8 cellular contexts compared by ENCODE assay signal in the genomic region with DNA sequence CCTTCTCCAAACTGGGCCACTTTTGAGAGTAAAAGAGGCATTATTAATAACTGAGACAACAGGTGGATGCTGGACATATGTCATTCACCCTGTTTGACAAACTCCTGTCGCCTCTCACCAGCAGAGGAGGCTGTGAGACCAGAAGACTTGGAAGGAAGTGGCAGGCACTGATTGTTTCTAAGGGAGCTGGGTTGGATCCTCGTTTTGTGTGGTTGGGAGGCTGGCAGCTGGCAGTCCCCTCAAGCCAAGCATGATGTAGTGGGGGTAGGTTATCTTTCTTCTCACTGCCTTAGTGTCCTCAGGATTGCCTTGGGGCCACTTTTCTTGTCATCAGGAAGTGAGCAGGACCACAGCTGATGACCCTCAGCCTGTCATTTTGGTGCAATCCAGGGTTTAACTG.
DNase-seq lines count a peak whose midpoint lies in the region; ATAC-seq and TF ChIP-seq lines count a peak whose summit lies in the region.

No MANE protein-coding gene starts in this region.

- H3K4me3 ChIP-seq in retinal pigment epithelial cell (ENCODE audit: low read length) = no peak overlapping the region

- ATAC-seq in esophagus mucosa (peak; percentile 76), HG03095 (IDR thresholded peaks at IDR 0.05; ENCODE audit: unreplicated experiment) (no peak), GM19467 (IDR thresholded peaks at IDR 0.05; ENCODE audit: unreplicated experiment) (no peak)

- DNase-seq in NCI-H2196 (lab: John Stamatoyannopoulos, UW; ENCODE audit: unreplicated experiment) (peak; percentile 21), NCI-H2196 treated with DMSO at 0.1 percent for 48 hours (lab: John Stamatoyannopoulos, UW; ENCODE audit: unreplicated experiment) (no peak), NAMALWA (ENCODE audit: low spot score) (peak; percentile 9), retinal pigment epithelial cell (ENCODE audit: low read depth) (no peak), HEK293T (ENCODE audit: extremely low spot score) (no peak)

- CTCF ChIA-PET in HEK293T (lab: Yijun Ruan, JAX) = interaction anchor here (0.7 to 1.0 kb wide), 2 partner anchors 164 to 182 kb away, joined by 3 to 6 read pairs; no protein-coding TSS in a partner anchor

- POLR2A ChIA-PET in HEK293T (lab: Yijun Ruan, JAX) = no interaction called here

- TF ChIP-seq CTCF in retinal pigment epithelial cell (conservative IDR thresholded peaks at IDR 0.05; ENCODE audit: low read depth, low read length) = peak; percentile 55

TF ChIP-seq in HEK293T, 16 proteins besides CTCF, POLR2A, EP300 and RAD21:
- no peak for TF ChIP-seq CTBP1 (IDR thresholded peaks at IDR 0.05; ENCODE audit: borderline replicate concordance)
- TF ChIP-seq SUZ12 (IDR thresholded peaks at IDR 0.05) = no peak
- TF ChIP-seq ZNF384 (IDR thresholded peaks at IDR 0.05) = no peak
- TF ChIP-seq L3MBTL2 (conservative IDR thresholded peaks at IDR 0.05) = no peak
- no peak for TF ChIP-seq FOXA1 (IDR thresholded peaks at IDR 0.05)
- TF ChIP-seq LEF1 (IDR thresholded peaks at IDR 0.05; ENCODE audit: borderline replicate concordance) = no peak
- no peak for TF ChIP-seq NFRKB (IDR thresholded peaks at IDR 0.05)
- no peak for TF ChIP-seq FOXM1 (IDR thresholded peaks at IDR 0.05; ENCODE audit: borderline replicate concordance)
- no peak for TF ChIP-seq TARDBP (IDR thresholded peaks at IDR 0.05)
- no peak for TF ChIP-seq BHLHE40 (IDR thresholded peaks at IDR 0.05; ENCODE audit: borderline replicate concordance)

Comparison
In these comparisons a context has a peak if more than half of its experiments do, and no peak if none do; other contexts are left out.
1. DNase-seq: peak in NCI-H2196 (single experiment) and NAMALWA (single experiment); none in NCI-H2196 treated with DMSO at 0.1 percent for 48 hours (single experiment), retinal pigment epithelial cell (single experiment) and HEK293T (single experiment).